ENCODE assay signal across 1 cellular context in genomic region chr6:53134601-53135235, GRCh38.
TF ChIP-seq lines count a peak whose summit lies in the region.

No MANE protein-coding gene starts in this region.

TF ChIP-seq in HepG2, 621 proteins besides CTCF, POLR2A, EP300 and RAD21 (continued from another document and continues in another):
- TF ChIP-seq, protein P1, sequence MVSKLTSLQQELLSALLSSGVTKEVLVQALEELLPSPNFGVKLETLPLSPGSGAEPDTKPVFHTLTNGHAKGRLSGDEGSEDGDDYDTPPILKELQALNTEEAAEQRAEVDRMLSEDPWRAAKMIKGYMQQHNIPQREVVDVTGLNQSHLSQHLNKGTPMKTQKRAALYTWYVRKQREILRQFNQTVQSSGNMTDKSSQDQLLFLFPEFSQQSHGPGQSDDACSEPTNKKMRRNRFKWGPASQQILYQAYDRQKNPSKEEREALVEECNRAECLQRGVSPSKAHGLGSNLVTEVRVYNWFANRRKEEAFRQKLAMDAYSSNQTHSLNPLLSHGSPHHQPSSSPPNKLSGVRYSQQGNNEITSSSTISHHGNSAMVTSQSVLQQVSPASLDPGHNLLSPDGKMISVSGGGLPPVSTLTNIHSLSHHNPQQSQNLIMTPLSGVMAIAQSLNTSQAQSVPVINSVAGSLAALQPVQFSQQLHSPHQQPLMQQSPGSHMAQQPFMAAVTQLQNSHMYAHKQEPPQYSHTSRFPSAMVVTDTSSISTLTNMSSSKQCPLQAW (CRISPR knock-in tag; IDR thresholded peaks at IDR 0.05) = peak; percentile 43
- no peak for TF ChIP-seq ZNF496 (CRISPR knock-in tag; IDR thresholded peaks at IDR 0.05; ENCODE audit: insufficient replicate concordance)
- TF ChIP-seq ARID2 (CRISPR knock-in tag; IDR thresholded peaks at IDR 0.05; ENCODE audit: borderline replicate concordance) = no peak
- no peak for TF ChIP-seq ZNF512B (CRISPR knock-in tag; IDR thresholded peaks at IDR 0.05; ENCODE audit: borderline replicate concordance)
- TF ChIP-seq, protein P2, sequence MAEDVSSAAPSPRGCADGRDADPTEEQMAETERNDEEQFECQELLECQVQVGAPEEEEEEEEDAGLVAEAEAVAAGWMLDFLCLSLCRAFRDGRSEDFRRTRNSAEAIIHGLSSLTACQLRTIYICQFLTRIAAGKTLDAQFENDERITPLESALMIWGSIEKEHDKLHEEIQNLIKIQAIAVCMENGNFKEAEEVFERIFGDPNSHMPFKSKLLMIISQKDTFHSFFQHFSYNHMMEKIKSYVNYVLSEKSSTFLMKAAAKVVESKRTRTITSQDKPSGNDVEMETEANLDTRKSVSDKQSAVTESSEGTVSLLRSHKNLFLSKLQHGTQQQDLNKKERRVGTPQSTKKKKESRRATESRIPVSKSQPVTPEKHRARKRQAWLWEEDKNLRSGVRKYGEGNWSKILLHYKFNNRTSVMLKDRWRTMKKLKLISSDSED (CRISPR knock-in tag; IDR thresholded peaks at IDR 0.05) = no peak
- TF ChIP-seq PHB2 (IDR thresholded peaks at IDR 0.05; ENCODE audit: partially characterized antibody) = no peak
- no peak for TF ChIP-seq ZNF446 (CRISPR knock-in tag; IDR thresholded peaks at IDR 0.05)
- peak; percentile 95 for TF ChIP-seq HMG20B (CRISPR knock-in tag; conservative IDR thresholded peaks at IDR 0.05)
- TF ChIP-seq, protein P3, sequence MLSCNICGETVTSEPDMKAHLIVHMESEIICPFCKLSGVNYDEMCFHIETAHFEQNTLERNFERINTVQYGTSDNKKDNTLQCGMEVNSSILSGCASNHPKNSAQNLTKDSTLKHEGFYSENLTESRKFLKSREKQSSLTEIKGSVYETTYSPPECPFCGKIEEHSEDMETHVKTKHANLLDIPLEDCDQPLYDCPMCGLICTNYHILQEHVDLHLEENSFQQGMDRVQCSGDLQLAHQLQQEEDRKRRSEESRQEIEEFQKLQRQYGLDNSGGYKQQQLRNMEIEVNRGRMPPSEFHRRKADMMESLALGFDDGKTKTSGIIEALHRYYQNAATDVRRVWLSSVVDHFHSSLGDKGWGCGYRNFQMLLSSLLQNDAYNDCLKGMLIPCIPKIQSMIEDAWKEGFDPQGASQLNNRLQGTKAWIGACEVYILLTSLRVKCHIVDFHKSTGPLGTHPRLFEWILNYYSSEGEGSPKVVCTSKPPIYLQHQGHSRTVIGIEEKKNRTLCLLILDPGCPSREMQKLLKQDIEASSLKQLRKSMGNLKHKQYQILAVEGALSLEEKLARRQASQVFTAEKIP (CRISPR knock-in tag; IDR thresholded peaks at IDR 0.05; ENCODE audit: borderline replicate concordance) = no peak
- TF ChIP-seq PLSCR1 (CRISPR knock-in tag; IDR thresholded peaks at IDR 0.05; ENCODE audit: borderline replicate concordance) = no peak
- no peak for TF ChIP-seq MAFF (IDR thresholded peaks at IDR 0.05; ENCODE audit: low read depth, low read length)
- no peak for TF ChIP-seq ZNF879 (CRISPR knock-in tag; IDR thresholded peaks at IDR 0.05)
- TF ChIP-seq RAD51 (IDR thresholded peaks at IDR 0.05; ENCODE audit: borderline replicate concordance) = no peak
- peak; percentile 70 for TF ChIP-seq KDM6A (CRISPR knock-in tag; IDR thresholded peaks at IDR 0.05; ENCODE audit: low read depth)
- TF ChIP-seq GTF3A (CRISPR knock-in tag; conservative IDR thresholded peaks at IDR 0.05) = no peak
- TF ChIP-seq, protein P4, sequence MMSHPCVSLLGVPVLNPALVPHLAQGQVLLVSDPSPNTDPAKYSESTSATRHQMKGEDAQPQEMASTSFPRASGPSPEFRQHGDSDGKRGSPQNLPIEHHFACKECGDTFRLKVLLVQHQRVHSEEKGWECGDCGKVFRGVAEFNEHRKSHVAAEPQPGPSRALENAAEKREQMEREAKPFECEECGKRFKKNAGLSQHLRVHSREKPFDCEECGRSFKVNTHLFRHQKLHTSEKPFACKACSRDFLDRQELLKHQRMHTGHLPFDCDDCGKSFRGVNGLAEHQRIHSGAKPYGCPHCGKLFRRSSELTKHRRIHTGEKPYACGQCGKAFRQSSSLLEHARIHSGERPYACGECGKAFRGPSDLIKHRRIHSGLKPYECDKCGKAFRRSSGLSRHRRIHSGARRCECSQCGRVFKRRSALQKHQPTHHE (CRISPR knock-in tag; IDR thresholded peaks at IDR 0.05; ENCODE audit: borderline replicate concordance) = no peak; the same call in 1 of the 2 replicates
- TF ChIP-seq KDM5B (CRISPR knock-in tag; IDR thresholded peaks at IDR 0.05; ENCODE audit: borderline replicate concordance) = no peak
- TF ChIP-seq ZNF235 (CRISPR knock-in tag; IDR thresholded peaks at IDR 0.05; ENCODE audit: borderline replicate concordance) = no peak
- peak; percentile 92 for TF ChIP-seq ZNF331 (CRISPR knock-in tag; IDR thresholded peaks at IDR 0.05)
- TF ChIP-seq ZNF83 (CRISPR knock-in tag; IDR thresholded peaks at IDR 0.05; ENCODE audit: borderline replicate concordance) = no peak
- TF ChIP-seq EED (CRISPR knock-in tag; IDR thresholded peaks at IDR 0.05) = no peak
- TF ChIP-seq ZFP36L1 (CRISPR knock-in tag; IDR thresholded peaks at IDR 0.05) = peak; percentile 91
- peak in 1 of 2 experiments; percentile 43; a peak in 1 of 4 replicates for TF ChIP-seq NR2F1 (CRISPR knock-in tag; IDR thresholded peaks at IDR 0.05)
- TF ChIP-seq TGIF2 (CRISPR knock-in tag; IDR thresholded peaks at IDR 0.05) = 0 out of 2 replicates have a peak, but pooled peaks have one; percentile 60
- TF ChIP-seq ZKSCAN5 (CRISPR knock-in tag; IDR thresholded peaks at IDR 0.05) = no peak
- TF ChIP-seq CBX1 (IDR thresholded peaks at IDR 0.05; ENCODE audit: low read depth) = no peak
- no peak for TF ChIP-seq YY1 (IDR thresholded peaks at IDR 0.05; ENCODE audit: insufficient read depth, insufficient replicate concordance, low read depth, low read length)
- TF ChIP-seq SMAD3 (CRISPR knock-in tag; IDR thresholded peaks at IDR 0.05) = peak; percentile 95
- no peak; the same call in 1 of the 2 replicates for TF ChIP-seq ZNF691 (CRISPR knock-in tag; IDR thresholded peaks at IDR 0.05; ENCODE audit: borderline replicate concordance, low read depth)
- no peak for TF ChIP-seq MAFG (CRISPR knock-in tag; IDR thresholded peaks at IDR 0.05)
- TF ChIP-seq, protein P5, sequence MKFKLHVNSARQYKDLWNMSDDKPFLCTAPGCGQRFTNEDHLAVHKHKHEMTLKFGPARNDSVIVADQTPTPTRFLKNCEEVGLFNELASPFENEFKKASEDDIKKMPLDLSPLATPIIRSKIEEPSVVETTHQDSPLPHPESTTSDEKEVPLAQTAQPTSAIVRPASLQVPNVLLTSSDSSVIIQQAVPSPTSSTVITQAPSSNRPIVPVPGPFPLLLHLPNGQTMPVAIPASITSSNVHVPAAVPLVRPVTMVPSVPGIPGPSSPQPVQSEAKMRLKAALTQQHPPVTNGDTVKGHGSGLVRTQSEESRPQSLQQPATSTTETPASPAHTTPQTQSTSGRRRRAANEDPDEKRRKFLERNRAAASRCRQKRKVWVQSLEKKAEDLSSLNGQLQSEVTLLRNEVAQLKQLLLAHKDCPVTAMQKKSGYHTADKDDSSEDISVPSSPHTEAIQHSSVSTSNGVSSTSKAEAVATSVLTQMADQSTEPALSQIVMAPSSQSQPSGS (CRISPR knock-in tag; IDR thresholded peaks at IDR 0.05) = peak; percentile 96
- no peak for TF ChIP-seq MTA3 (CRISPR knock-in tag; IDR thresholded peaks at IDR 0.05)
- 0 out of 4 replicates have a peak, but pooled peaks of 1 of the 2 experiments have one; percentile 49 for TF ChIP-seq HMGXB4 (CRISPR knock-in tag; IDR thresholded peaks at IDR 0.05; ENCODE audit: borderline replicate concordance in 1 of 2, low read depth in 1 of 2)
- no peak for TF ChIP-seq TCF12 (IDR thresholded peaks at IDR 0.05)
- peak; percentile 97 for TF ChIP-seq TCF12 (CRISPR knock-in tag; IDR thresholded peaks at IDR 0.05)
- TF ChIP-seq ETV6 (CRISPR knock-in tag; conservative IDR thresholded peaks at IDR 0.05) = no peak; the same call in 1 of the 2 replicates
- TF ChIP-seq ZNF512 (CRISPR knock-in tag; IDR thresholded peaks at IDR 0.05) = no peak
- TF ChIP-seq KAT8 (CRISPR knock-in tag; IDR thresholded peaks at IDR 0.05) = peak; percentile 77; the same call in 1 of the 2 replicates
- no peak for TF ChIP-seq MZF1 (CRISPR knock-in tag; IDR thresholded peaks at IDR 0.05; ENCODE audit: borderline replicate concordance)
- TF ChIP-seq POLR2G (IDR thresholded peaks at IDR 0.05; ENCODE audit: low read depth, low read length) = no peak
- TF ChIP-seq TP53 (CRISPR knock-in tag; conservative IDR thresholded peaks at IDR 0.05) = no peak
- no peak for TF ChIP-seq ZNF839 (CRISPR knock-in tag; IDR thresholded peaks at IDR 0.05; ENCODE audit: borderline replicate concordance)
- no peak for TF ChIP-seq SMAD1 (CRISPR knock-in tag; IDR thresholded peaks at IDR 0.05; ENCODE audit: borderline replicate concordance, low read depth)
- 0 out of 2 replicates have a peak, but pooled peaks have one; percentile 32 for TF ChIP-seq KLF15 (CRISPR knock-in tag; IDR thresholded peaks at IDR 0.05; ENCODE audit: borderline replicate concordance)
- no peak for TF ChIP-seq SIN3B (IDR thresholded peaks at IDR 0.05; ENCODE audit: low read length)
- peak; percentile 83 for TF ChIP-seq ZNF574 (CRISPR knock-in tag; IDR thresholded peaks at IDR 0.05)
- no peak for TF ChIP-seq AGO1 (IDR thresholded peaks at IDR 0.05; ENCODE audit: low read depth, low read length, poor library complexity, severe bottlenecking)
- TF ChIP-seq SCMH1 (CRISPR knock-in tag; IDR thresholded peaks at IDR 0.05; ENCODE audit: borderline replicate concordance) = no peak
- peak; percentile 97 for TF ChIP-seq ADNP (CRISPR knock-in tag; IDR thresholded peaks at IDR 0.05)
